ENCODE assay signal across 31 cellular contexts in genomic region chr12:171276-171675, GRCh38. TPM values are rescaled to one million over a fixed set of nuclear protein-coding genes. Genes with fewer than 3 reads are reported as not detected.
"Had no signal": no experiment of that assay in that cellular context is flagged by ENCODE, and none has a peak within 500 bp of the region (broad histone marks: within the 10 kb centered on the region; RNA-seq: fewer than 3 reads in every experiment).

No MANE protein-coding gene starts in this region.

- ATAC-seq: activated CD4-positive, CD25-positive, alpha-beta regulatory T cell treated with anti-CD3 and anti-CD28 coated beads, Interleukin-2, amount 50 U/mL, for 24 hours; activated naive CD4-positive, alpha-beta T cell treated with anti-CD3 and anti-CD28 coated beads, Interleukin-2, amount 50 U/mL, for 72 hours; activated T-cell treated with anti-CD3 and anti-CD28 coated beads, Interleukin-2, amount 50 U/mL, for 72 hours; foreskin keratinocyte; gastrocnemius medialis; T-cell had no signal

- H3K27ac Mint-ChIP-seq: activated B cell treated with CpG ODN at 0.5 μM for 24 hours; activated CD4-positive, alpha-beta memory T cell treated with anti-CD3 and anti-CD28 coated beads, Interleukin-2, amount 10 ng/mL, durations not matched to agents 7 days and 5 days; activated naive CD4-positive, alpha-beta T cell treated with anti-CD3 and anti-CD28 coated beads, Interleukin-2, amount 10 ng/mL, durations not matched to agents 7 days and 5 days; activated naive CD4-positive, alpha-beta T cell treated with anti-CD3 and anti-CD28 coated beads, Interleukin-2, amount 50 U/mL, for 72 hours; activated naive CD8-positive, alpha-beta T cell treated with anti-CD3 and anti-CD28 coated beads, Interleukin-2, amount 10 ng/mL, durations not matched to agents 7 days and 5 days; activated T-cell treated with anti-CD3 and anti-CD28 coated beads, Interleukin-2, amount 50 U/mL, for 24 hours; activated T-cell treated with anti-CD3 and anti-CD28 coated beads, Interleukin-2, amount 50 U/mL, for 72 hours; dendritic cell treated with granulocyte-macrophage colony-stimulating factor and Interleukin-4, amounts not matched to agents 40 ng/mL and 50 ng/mL, for 4 days; endodermal cell; T-cell; T-helper 1 cell treated with Interleukin-12 subunit alpha and Interleukin-12 subunit beta and Interleukin-4 antibody, amounts not matched to agents 30 μg/mL and 1 μg/mL, for 36 hours; T-helper 2 cell treated with Interferon-gamma antibody and Interleukin-4, amounts not matched to agents 5 μg/mL and 100 μg/mL, for 36 hours had no signal

- H3K36me3 Mint-ChIP-seq: activated naive CD4-positive, alpha-beta T cell treated with anti-CD3 and anti-CD28 coated beads, Interleukin-2, amount 10 ng/mL, durations not matched to agents 7 days and 5 days; activated naive CD4-positive, alpha-beta T cell treated with anti-CD3 and anti-CD28 coated beads, Interleukin-2, amount 50 U/mL, for 72 hours; activated naive CD8-positive, alpha-beta T cell treated with anti-CD3 and anti-CD28 coated beads, Interleukin-2, amount 10 ng/mL, durations not matched to agents 7 days and 5 days; brain; T-cell had no signal

- H3K4me1 Mint-ChIP-seq: activated B cell treated with CpG ODN at 0.5 μM for 24 hours had no signal

- H3K27ac ChIP-seq: ascending aorta, coronary artery, esophagus muscularis mucosa, foreskin keratinocyte, WERI-Rb-1 had no signal

- H3K4me1 ChIP-seq: foreskin keratinocyte had no signal

- H3K9me3 Mint-ChIP-seq: activated B cell treated with CpG ODN at 0.5 μM for 24 hours; activated CD4-positive, alpha-beta memory T cell treated with anti-CD3 and anti-CD28 coated beads, Interleukin-2, amount 10 ng/mL, durations not matched to agents 7 days and 5 days; activated naive CD4-positive, alpha-beta T cell treated with anti-CD3 and anti-CD28 coated beads, Interleukin-2, amount 10 ng/mL, durations not matched to agents 7 days and 5 days; activated naive CD4-positive, alpha-beta T cell treated with anti-CD3 and anti-CD28 coated beads, Interleukin-2, amount 50 U/mL, for 72 hours; activated naive CD8-positive, alpha-beta T cell treated with anti-CD3 and anti-CD28 coated beads, Interleukin-2, amount 10 ng/mL, durations not matched to agents 7 days and 5 days; activated T-cell treated with anti-CD3 and anti-CD28 coated beads, Interleukin-2, amount 50 U/mL, for 24 hours; activated T-cell treated with anti-CD3 and anti-CD28 coated beads, Interleukin-2, amount 50 U/mL, for 72 hours; central memory CD8-positive, alpha-beta T cell; dendritic cell treated with granulocyte-macrophage colony-stimulating factor and Interleukin-4, amounts not matched to agents 40 ng/mL and 50 ng/mL, for 4 days; endodermal cell; T-cell; T-helper 1 cell treated with Interleukin-12 subunit alpha and Interleukin-12 subunit beta and Interleukin-4 antibody, amounts not matched to agents 30 μg/mL and 1 μg/mL, for 36 hours; T-helper 2 cell treated with Interferon-gamma antibody and Interleukin-4, amounts not matched to agents 5 μg/mL and 100 μg/mL, for 36 hours had no signal

- DNase-seq: activated B cell treated with CpG ODN at 0.5 μM for 24 hours; activated CD4-positive, alpha-beta memory T cell treated with anti-CD3 and anti-CD28 coated beads, Interleukin-2, amount 10 ng/mL, durations not matched to agents 7 days and 5 days; activated CD4-positive, alpha-beta T cell treated with anti-CD3 and anti-CD28 coated beads for 48 hours; activated CD8-positive, alpha-beta memory T cell treated with anti-CD3 and anti-CD28 coated beads, Interleukin-2, amount 50 U/mL, for 48 hours; activated gamma-delta T cell; activated naive CD4-positive, alpha-beta T cell; activated naive CD4-positive, alpha-beta T cell treated with anti-CD3 and anti-CD28 coated beads, Interleukin-2, amount 10 ng/mL, durations not matched to agents 7 days and 5 days; activated naive CD8-positive, alpha-beta T cell treated with anti-CD3 and anti-CD28 coated beads, Interleukin-2, amount 10 ng/mL, durations not matched to agents 7 days and 5 days; activated T-cell treated with anti-CD3 and anti-CD28 coated beads for 4 hours; activated T-cell treated with anti-CD3 and anti-CD28 coated beads, Interleukin-2, amount 50 U/mL, for 24 hours; activated T-cell treated with anti-CD3 and anti-CD28 coated beads, Interleukin-2, amount 50 U/mL, for 72 hours; dorsolateral prefrontal cortex; effector memory CD4-positive, alpha-beta T cell; endodermal cell; foreskin keratinocyte; gastrocnemius medialis; SW 1271; T-cell; T1000; WERI-Rb-1 had no signal

- H3K4me3 Mint-ChIP-seq: activated B cell treated with CpG ODN at 0.5 μM for 24 hours; activated CD4-positive, alpha-beta memory T cell treated with anti-CD3 and anti-CD28 coated beads, Interleukin-2, amount 10 ng/mL, durations not matched to agents 7 days and 5 days; activated naive CD4-positive, alpha-beta T cell treated with anti-CD3 and anti-CD28 coated beads, Interleukin-2, amount 10 ng/mL, durations not matched to agents 7 days and 5 days; activated naive CD8-positive, alpha-beta T cell treated with anti-CD3 and anti-CD28 coated beads, Interleukin-2, amount 10 ng/mL, durations not matched to agents 7 days and 5 days; activated T-cell treated with anti-CD3 and anti-CD28 coated beads, Interleukin-2, amount 50 U/mL, for 24 hours; activated T-cell treated with anti-CD3 and anti-CD28 coated beads, Interleukin-2, amount 50 U/mL, for 72 hours; central memory CD8-positive, alpha-beta T cell; dendritic cell treated with granulocyte-macrophage colony-stimulating factor and Interleukin-4, amounts not matched to agents 40 ng/mL and 50 ng/mL, for 4 days; endodermal cell; T-cell; T-helper 1 cell treated with Interleukin-12 subunit alpha and Interleukin-12 subunit beta and Interleukin-4 antibody, amounts not matched to agents 30 μg/mL and 1 μg/mL, for 36 hours; T-helper 2 cell treated with Interferon-gamma antibody and Interleukin-4, amounts not matched to agents 5 μg/mL and 100 μg/mL, for 36 hours had no signal

- H3K9me3 ChIP-seq: ascending aorta, esophagus muscularis mucosa, gastrocnemius medialis had no signal

- H3K4me3 ChIP-seq: ascending aorta, coronary artery, dorsolateral prefrontal cortex, esophagus muscularis mucosa, gastrocnemius medialis had no signal

- H3K27me3 ChIP-seq: ascending aorta, dorsolateral prefrontal cortex had no signal

- H3K36me3 ChIP-seq: ascending aorta, esophagus muscularis mucosa, gastrocnemius medialis, WERI-Rb-1 had no signal

RNA-seq across cellular contexts. Expression of gene SLC6A12, which starts 42.7 kb away (rescaled TPM):
- total RNA-seq: activated B cell treated with CpG ODN at 0.5 μM for 24 hours; activated CD4-positive, alpha-beta memory T cell treated with anti-CD3 and anti-CD28 coated beads, Interleukin-2, amount 10 ng/mL, durations not matched to agents 7 days and 5 days; activated naive CD4-positive, alpha-beta T cell treated with anti-CD3 and anti-CD28 coated beads, Interleukin-2, amount 50 U/mL, for 72 hours; activated naive CD8-positive, alpha-beta T cell treated with anti-CD3 and anti-CD28 coated beads, Interleukin-2, amount 10 ng/mL, durations not matched to agents 7 days and 5 days; bronchial epithelial cell; foreskin keratinocyte had no signal
- polyA plus RNA-seq: foreskin keratinocyte had no signal
